Comparison of ENCODE assay signal across 1 cellular context in the genomic region with DNA sequence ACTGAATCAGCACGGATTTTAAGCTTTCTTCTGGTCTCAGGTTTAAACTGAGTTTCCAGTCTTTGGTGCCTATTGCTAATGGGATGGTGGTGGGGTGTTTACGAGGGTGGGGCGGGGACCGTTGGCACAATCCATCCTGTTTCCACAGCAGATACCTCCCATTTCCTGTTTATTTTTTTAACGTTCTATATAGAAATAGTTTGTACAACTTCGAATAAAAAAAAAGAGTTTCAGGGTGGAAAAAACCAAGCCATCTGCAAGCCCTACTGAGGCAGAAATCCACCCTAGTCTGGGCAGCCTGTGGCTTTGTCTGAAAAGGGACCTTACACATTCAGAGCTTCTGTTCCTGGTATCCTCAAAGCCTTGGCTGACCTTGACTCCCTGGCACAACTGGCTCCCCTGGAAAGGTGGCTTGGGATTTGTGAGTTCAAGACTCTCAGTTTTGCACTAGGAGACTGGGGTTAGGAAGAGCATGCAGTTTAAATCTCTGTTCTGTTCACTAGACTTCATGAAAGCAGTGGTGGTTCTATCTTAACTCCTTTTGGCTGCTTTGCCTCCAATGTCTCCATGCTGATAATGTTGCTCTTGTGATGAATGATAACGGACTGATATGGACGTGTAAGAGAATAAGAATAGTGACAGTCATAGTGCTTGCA.
TF ChIP-seq lines count a peak whose summit lies in the region.

No MANE protein-coding gene starts in this region.

TF ChIP-seq in K562, 482 proteins besides CTCF, POLR2A, EP300 and RAD21:
- 0 out of 2 replicates have a peak, but pooled peaks have one; percentile 11 for TF ChIP-seq MAFG (tag; conservative IDR thresholded peaks at IDR 0.05)
- TF ChIP-seq KDM1A (IDR thresholded peaks at IDR 0.05), result peak in 1 of 2 experiments; percentile 28; a peak in 1 of 4 replicates
- no peak for TF ChIP-seq HEY1 (CRISPR knock-in tag; IDR thresholded peaks at IDR 0.05; ENCODE audit: borderline replicate concordance)
- TF ChIP-seq, protein P1, sequence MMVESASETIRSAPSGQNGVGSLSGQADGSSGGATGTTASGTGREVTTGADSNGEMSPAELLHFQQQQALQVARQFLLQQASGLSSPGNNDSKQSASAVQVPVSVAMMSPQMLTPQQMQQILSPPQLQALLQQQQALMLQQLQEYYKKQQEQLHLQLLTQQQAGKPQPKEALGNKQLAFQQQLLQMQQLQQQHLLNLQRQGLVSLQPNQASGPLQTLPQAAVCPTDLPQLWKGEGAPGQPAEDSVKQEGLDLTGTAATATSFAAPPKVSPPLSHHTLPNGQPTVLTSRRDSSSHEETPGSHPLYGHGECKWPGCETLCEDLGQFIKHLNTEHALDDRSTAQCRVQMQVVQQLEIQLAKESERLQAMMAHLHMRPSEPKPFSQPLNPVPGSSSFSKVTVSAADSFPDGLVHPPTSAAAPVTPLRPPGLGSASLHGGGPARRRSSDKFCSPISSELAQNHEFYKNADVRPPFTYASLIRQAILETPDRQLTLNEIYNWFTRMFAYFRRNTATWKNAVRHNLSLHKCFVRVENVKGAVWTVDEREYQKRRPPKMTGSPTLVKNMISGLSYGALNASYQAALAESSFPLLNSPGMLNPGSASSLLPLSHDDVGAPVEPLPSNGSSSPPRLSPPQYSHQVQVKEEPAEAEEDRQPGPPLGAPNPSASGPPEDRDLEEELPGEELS (CRISPR knock-in tag; IDR thresholded peaks at IDR 0.05; ENCODE audit: borderline replicate concordance), result no peak
- TF ChIP-seq RBM14 (IDR thresholded peaks at IDR 0.05; ENCODE audit: borderline replicate concordance, insufficient read depth, low read depth, low read length), result no peak
- TF ChIP-seq RCOR1 (IDR thresholded peaks at IDR 0.05; ENCODE audit: borderline replicate concordance in 1 of 2, low read depth in 2 of 2, low read length in 2 of 2), result peak in 1 of 2 experiments; percentile 59; a peak in 1 of 4 replicates
